In the genomic region with DNA sequence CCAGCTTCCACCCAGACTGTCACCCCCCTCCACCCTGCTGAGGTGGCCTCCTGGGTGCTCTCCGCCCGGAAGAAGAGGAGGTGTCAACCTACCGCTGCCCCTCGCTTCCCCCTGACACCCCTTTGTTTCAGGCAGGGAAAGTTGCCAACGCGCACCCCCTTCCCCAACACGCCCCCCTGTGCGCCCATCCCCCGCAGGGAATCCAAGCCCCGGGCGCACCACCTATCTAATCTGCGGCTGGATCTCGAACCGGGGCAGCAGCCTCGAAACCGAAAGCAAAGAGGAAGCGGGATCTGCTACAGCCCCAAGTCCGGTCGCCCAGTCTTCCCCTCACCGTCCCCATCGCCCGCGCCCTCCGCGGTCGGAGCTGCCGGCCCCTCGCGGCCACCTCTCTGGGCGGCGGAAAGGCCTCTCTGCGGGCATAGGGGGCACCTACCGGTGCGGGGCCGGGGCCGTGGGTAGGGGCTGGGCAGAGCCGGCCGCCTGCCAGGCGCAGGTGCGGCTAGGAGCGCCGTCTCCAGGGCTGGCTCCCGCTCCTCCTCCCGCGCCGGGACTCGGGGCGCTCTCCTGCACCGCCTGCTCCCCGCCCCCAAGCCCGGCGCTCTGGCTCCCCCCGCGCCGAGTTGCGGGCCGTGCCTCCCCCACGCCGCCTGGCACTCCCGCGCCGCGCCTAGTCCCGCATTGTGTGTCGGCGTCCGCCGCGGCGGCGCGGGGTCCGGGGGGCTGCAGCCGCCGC, we compare ENCODE assay signal across 8 cellular contexts. TPM values are rescaled to one million over a fixed set of nuclear protein-coding genes. Genes with fewer than 3 reads are reported as not detected.
DNase-seq lines count a peak whose midpoint lies in the region; ATAC-seq and TF ChIP-seq lines count a peak whose summit lies in the region.

No MANE protein-coding gene starts in this region.

- H3K4me3 Mint-ChIP-seq in activated B cell treated with CpG ODN at 0.5 μM for 24 hours: peak overlapping the region; percentile 88

- no peaks in the 10 kb centered on the region for H3K9me3 Mint-ChIP-seq in activated B cell treated with CpG ODN at 0.5 μM for 24 hours

- intact Hi-C loops in A673 (cut with micrococcal nuclease; ENCODE audit: unreplicated experiment): no loop called here
- intact Hi-C loops in activated B cell treated with CpG ODN at 0.5 μM for 24 hours (cut with micrococcal nuclease): loop anchor here (1.0 kb wide), 2 partner anchors 22 to 27 kb away; a partner anchor contains a TSS
- intact Hi-C loops in left lung (cut with DNase I): no loop called here

- peaks cover 41% of the 10 kb centered on the region for H3K4me1 Mint-ChIP-seq in activated B cell treated with CpG ODN at 0.5 μM for 24 hours

- no peaks in the 10 kb centered on the region for H3K9me3 ChIP-seq in A673 (ENCODE audit: low read depth, low read length, poor library complexity, severe bottlenecking)
- no peaks in the 10 kb centered on the region for H3K9me3 ChIP-seq in left lung

- H3K36me3 ChIP-seq in A673 (ENCODE audit: insufficient read depth, low read length, poor library complexity, severe bottlenecking) (no peaks in the 10 kb centered on the region), left lung (no peaks in the 10 kb centered on the region)

- no peak for TF ChIP-seq EP300 in Ishikawa (IDR thresholded peaks at IDR 0.05; ENCODE audit: borderline replicate concordance)

- CTCF ChIA-PET in A673 (lab: Charles Lee) (no interaction called here), activated B cell treated with CpG ODN at 0.5 μM for 24 hours (lab: Charles Lee) (interaction anchor here (1.0 to 3.1 kb wide), 6 partner anchors 11 to 87 kb away, joined by 3 to 13 read pairs (median 6); a partner anchor contains a TSS)

- peak overlapping the region; percentile 74 for H3K4me3 ChIP-seq in A673 (ENCODE audit: low read depth, low read length, poor library complexity, severe bottlenecking)
- peak overlapping the region; percentile 98 for H3K4me3 ChIP-seq in coronary artery
- peak overlapping the region; percentile 85 for H3K4me3 ChIP-seq in left lung

- peak; percentile 43 for ATAC-seq in GM18868 (IDR thresholded peaks at IDR 0.05; ENCODE audit: unreplicated experiment)
- ATAC-seq in activated B cell treated with CpG ODN at 0.5 μM for 24 hours (ENCODE audit: low read depth): peak; percentile 53
- ATAC-seq in left lung: peak; percentile 70

- H3K27me3 ChIP-seq in A673 (replicated peaks; ENCODE audit: insufficient read depth, low read depth, low read length, poor library complexity) (peaks cover 9% of the 10 kb centered on the region), left lung (no peaks in the 10 kb centered on the region)

- TF ChIP-seq CTCF in A673 (conservative IDR thresholded peaks at IDR 0.05; ENCODE audit: low read depth, low read length) (no peak), activated B cell treated with CpG ODN at 0.5 μM for 24 hours (IDR thresholded peaks at IDR 0.05) (no peak), coronary artery (IDR thresholded peaks at IDR 0.05) (no peak), left lung (IDR thresholded peaks at IDR 0.05) (no peak)

- BruUV-seq in A673 (replicated peaks; lab: Mats Ljungman, UMichigan): no TSS peak

- POLR2A ChIA-PET in A673 (lab: Charles Lee; ENCODE audit: low non-redundant PET): no interaction called here
- POLR2A ChIA-PET in activated B cell treated with CpG ODN at 0.5 μM for 24 hours (lab: Charles Lee): interaction anchor here (1.5 to 2.9 kb wide), 4 partner anchors 19 to 27 kb away, joined by 4 to 15 read pairs (median 10); a partner anchor contains a TSS

- no peak for TF ChIP-seq RAD21 in Ishikawa (IDR thresholded peaks at IDR 0.05; ENCODE audit: low read depth)

- H3K27me3 Mint-ChIP-seq in activated B cell treated with CpG ODN at 0.5 μM for 24 hours: no peaks in the 10 kb centered on the region

- no peak overlapping the region for H3K27ac ChIP-seq in A673 (ENCODE audit: low read depth, low read length, poor library complexity, severe bottlenecking)
- H3K27ac ChIP-seq in coronary artery: peak overlapping the region; percentile 40 to 73
- peak overlapping the region in 1 of 2 donors; percentile 64 for H3K27ac ChIP-seq in left lung

- H3K4me1 ChIP-seq in A673 (ENCODE audit: insufficient read depth, low read length, poor library complexity, severe bottlenecking): no peaks in the 10 kb centered on the region
- H3K4me1 ChIP-seq in left lung: peaks cover 0 to 36% of the 10 kb centered on the region in 2 donors

- H3K27ac Mint-ChIP-seq in activated B cell treated with CpG ODN at 0.5 μM for 24 hours: peak overlapping the region; percentile 85

- DNase-seq in A673 (ENCODE audit: low spot score): peak; percentile 24
- peak; percentile 53 for DNase-seq in activated B cell treated with CpG ODN at 0.5 μM for 24 hours
- no peak for DNase-seq in coronary artery (ENCODE audit: low spot score)
- DNase-seq in left lung: peak; percentile 49 to 89
- peak; percentile 7 to 30 for DNase-seq in stimulated activated CD4-positive, alpha-beta T cell treated with anti-CD3 and anti-CD28 coated beads, Interleukin-4, amount 100 ng/mL, for 4 hours
- DNase-seq in NCI-H1694 (lab: John Stamatoyannopoulos, UW): no peak

- H3K36me3 Mint-ChIP-seq in activated B cell treated with CpG ODN at 0.5 μM for 24 hours (ENCODE audit: low read depth): no peaks in the 10 kb centered on the region

TF ChIP-seq in Ishikawa, 13 proteins besides CTCF, POLR2A, EP300 and RAD21:
- TF ChIP-seq NFIC (IDR thresholded peaks at IDR 0.05): no peak
- TF ChIP-seq TAF1 (IDR thresholded peaks at IDR 0.05; ENCODE audit: low read depth): no peak
- TF ChIP-seq ZBTB7A (IDR thresholded peaks at IDR 0.05; ENCODE audit: low read depth): 0 out of 2 replicates have a peak, but pooled peaks have one; percentile 20
TF ChIP-seq in Ishikawa: peak in this region for 1.

RNA-seq across cellular contexts. Expression of a gene that starts 18.3 kb away (rescaled TPM):
- total RNA-seq in A673 (2021): 8.9 and 13.7 TPM in 2 replicates
- total RNA-seq in activated B cell treated with CpG ODN at 0.5 μM for 24 hours: 0.20 and 0.61 TPM in 2 replicates
- 1 to 10 TPM; 1.2 to 2.7 TPM for total RNA-seq in left lung

RNA-seq across cellular contexts. Expression of a gene that starts 26.3 kb away (rescaled TPM):
- total RNA-seq in A673 (2021) (0.28 TPM in 1 of 2 replicates, not detected in the other), activated B cell treated with CpG ODN at 0.5 μM for 24 hours (3.3 and 3.7 TPM in 2 replicates), left lung (1 to 10 TPM; 3.1 to 7.7 TPM)

Comparison
In these comparisons a context has a peak if more than half of its experiments do, and no peak if none do; other contexts are left out.
1. DNase-seq: peak in A673 (single experiment), activated B cell treated with CpG ODN at 0.5 μM for 24 hours (single experiment), left lung (2 of 2) and stimulated activated CD4-positive, alpha-beta T cell treated with anti-CD3 and anti-CD28 coated beads, Interleukin-4, amount 100 ng/mL, for 4 hours (2 of 2); none in coronary artery (single experiment) and NCI-H1694 (single experiment).
2. Peak in every context shown above with its lines, with median percentiles within 50 percentile points of each other: H3K4me3 ChIP-seq and ATAC-seq.